13 cellular contexts compared by ENCODE assay signal in the genomic region with DNA sequence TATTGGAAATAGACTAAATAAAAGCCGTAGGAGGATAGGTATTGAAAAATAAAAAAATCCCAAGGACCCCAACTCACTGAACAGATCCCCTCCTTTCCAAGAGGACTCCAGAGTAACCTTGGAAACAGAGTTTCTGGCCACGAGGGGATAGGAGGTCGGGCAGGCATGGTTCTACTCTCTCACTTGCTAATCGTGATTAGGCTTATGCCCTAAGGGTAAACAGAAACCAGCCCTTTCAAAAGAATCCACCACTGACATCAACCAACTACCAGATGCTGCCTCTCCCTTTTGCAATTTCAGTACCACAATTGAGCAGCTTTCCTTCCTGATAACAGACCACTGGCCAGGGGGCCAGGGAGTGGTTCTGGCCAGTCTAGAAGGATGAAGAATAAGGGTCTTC.
"Had no signal": no experiment of that assay in that cellular context is flagged by ENCODE, and none has a peak within 500 bp of the region (broad histone marks: within the 10 kb centered on the region; RNA-seq: fewer than 3 reads in every experiment).

No MANE protein-coding gene starts in this region.

- H3K4me1 ChIP-seq: tibial nerve had no signal

- DNase-seq: activated CD4-positive, CD25-positive, alpha-beta regulatory T cell; activated gamma-delta T cell; brain microvascular endothelial cell; cerebellar nuclear complex; left colon; natural killer cell; nucleus accumbens; right cardiac atrium; small intestine; T-helper 2 cell had no signal

- ATAC-seq: esophagus mucosa; left colon; natural killer cell; right cardiac atrium; stimulated activated memory B cell treated with anti-CD40 and anti-IgM and Interleukin-4, amounts not matched to agents 10 μg/mL and 1 μg/mL and 100 μg/mL, for 72 hours had no signal

- H3K4me3 ChIP-seq: tibial nerve had no signal

- H3K36me3 ChIP-seq: brain microvascular endothelial cell, tibial nerve had no signal

- H3K27me3 ChIP-seq: brain microvascular endothelial cell, tibial nerve had no signal

- H3K27ac ChIP-seq: brain microvascular endothelial cell, tibial nerve had no signal
